ENCODE assay signal across 8 cellular contexts in genomic region chr20:43508106-43508505, GRCh38. TPM values are rescaled to one million over a fixed set of nuclear protein-coding genes. Genes with fewer than 3 reads are reported as not detected.
DNase-seq lines count a peak whose midpoint lies in the region; ATAC-seq and TF ChIP-seq lines count a peak whose summit lies in the region.

No MANE protein-coding gene starts in this region.

- H3K27ac ChIP-seq in right lobe of liver (no peak overlapping the region), transverse colon (no peak overlapping the region)

- intact Hi-C loops in right lobe of liver (cut with DNase I) (no loop called here), transverse colon (cut with DNase I; ENCODE audit: low total_unique reads) (no loop called here)

- H3K9me3 Mint-ChIP-seq in activated T-cell treated with anti-CD3 and anti-CD28 coated beads, Interleukin-2, amount 50 U/mL, for 4 hours, result no peaks in the 10 kb centered on the region
- H3K9me3 Mint-ChIP-seq in brain, result peaks cover 2 to 17% (median 3%) of the 10 kb centered on the region in 5 experiments

- no peak for TF ChIP-seq EP300 in transverse colon (IDR thresholded peaks at IDR 0.05; ENCODE audit: low read depth)

- WGBS in right lobe of liver (ENCODE audit: insufficient coverage, low coverage, low lambda C conversion rate, missing lambda C conversion rate), result 18% methylated on average over 22 of the region's 22 CpGs
- WGBS in transverse colon (ENCODE audit: low coverage in 1 of 2), 2 donors, result 2 to 10% methylated on average over 9 to 22 of the region's 22 CpGs

- peak overlapping the region; percentile 70 for H3K4me3 Mint-ChIP-seq in activated T-cell treated with anti-CD3 and anti-CD28 coated beads, Interleukin-2, amount 50 U/mL, for 4 hours
- peak overlapping the region; percentile 80 to 88 (median 83) for H3K4me3 Mint-ChIP-seq in brain

- H3K4me1 ChIP-seq in right lobe of liver (peaks cover 0 to 10% (median 0%) of the 10 kb centered on the region in 4 donors), transverse colon (peaks cover 0 to 12% (median 7%) of the 10 kb centered on the region in 4 donors)

- TF ChIP-seq CTCF in brain (conservative IDR thresholded peaks at IDR 0.05) (no peak), right lobe of liver (IDR thresholded peaks at IDR 0.05) (no peak), transverse colon (IDR thresholded peaks at IDR 0.05) (no peak)

- peaks cover 47% of the 10 kb centered on the region for H3K27me3 Mint-ChIP-seq in activated T-cell treated with anti-CD3 and anti-CD28 coated beads, Interleukin-2, amount 50 U/mL, for 4 hours (ENCODE audit: low read depth)
- H3K27me3 Mint-ChIP-seq in brain, result peaks cover 51% of the 10 kb centered on the region

- H3K27ac Mint-ChIP-seq in brain, result no peak overlapping the region

- no peak for DNase-seq in activated T-cell treated with anti-CD3 and anti-CD28 coated beads, Interleukin-2, amount 50 U/mL, for 4 hours
- DNase-seq in activated T-cell treated with anti-CD3 and anti-CD28 coated beads for 4 hours (no peak), right lobe of liver (no peak), transverse colon (peak; percentile 16), NCI-H226 (no peak), NAMALWA (ENCODE audit: low spot score) (no peak), OCI-M2 (lab: John Stamatoyannopoulos, UW; ENCODE audit: unreplicated experiment) (no peak)

- H3K36me3 Mint-ChIP-seq in activated T-cell treated with anti-CD3 and anti-CD28 coated beads, Interleukin-2, amount 50 U/mL, for 4 hours (ENCODE audit: insufficient read depth), result no peaks in the 10 kb centered on the region
- peaks cover 3% of the 10 kb centered on the region for H3K36me3 Mint-ChIP-seq in brain

- no peak for ATAC-seq in activated T-cell treated with anti-CD3 and anti-CD28 coated beads, Interleukin-2, amount 50 U/mL, for 4 hours
- no peak for ATAC-seq in right lobe of liver

- peaks cover 2% of the 10 kb centered on the region for H3K4me1 Mint-ChIP-seq in activated T-cell treated with anti-CD3 and anti-CD28 coated beads, Interleukin-2, amount 50 U/mL, for 4 hours (ENCODE audit: low read depth)
- H3K4me1 Mint-ChIP-seq in brain, result peaks cover 20% of the 10 kb centered on the region

- no peaks in the 10 kb centered on the region for H3K9me3 ChIP-seq in right lobe of liver
- no peaks in the 10 kb centered on the region for H3K9me3 ChIP-seq in transverse colon

- in situ Hi-C loops in transverse colon (cut with MboI; ENCODE audit: low pct_ligation_motif_present in 1 of 4, low pct_unique_long_range_greater_than_20kb in 1 of 4, low sequenced_read_pairs in 3 of 4), result no loop called here

- TF ChIP-seq POLR2A in right lobe of liver (IDR thresholded peaks at IDR 0.05) (no peak), transverse colon (IDR thresholded peaks at IDR 0.05) (no peak)

- no peaks in the 10 kb centered on the region for H3K27me3 ChIP-seq in right lobe of liver
- peaks cover 45% of the 10 kb centered on the region for H3K27me3 ChIP-seq in transverse colon

- H3K36me3 ChIP-seq in right lobe of liver (no peaks in the 10 kb centered on the region), transverse colon (no peaks in the 10 kb centered on the region)

- peak overlapping the region; percentile 46 to 68 (median 48) for H3K4me3 ChIP-seq in right lobe of liver
- H3K4me3 ChIP-seq in transverse colon, result peak overlapping the region; percentile 46 to 76 (median 60)

RNA-seq across cellular contexts. Expression of gene L3MBTL1, which starts 0.6 kb away (rescaled TPM):
- total RNA-seq in activated T-cell treated with anti-CD3 and anti-CD28 coated beads, Interleukin-2, amount 50 U/mL, for 4 hours, result 1 to 10 TPM; 3.9 to 4.0 (median 4.0) TPM
- 1.7 TPM for polyA plus RNA-seq in brain (ENCODE audit: insufficient read depth, low read depth, low replicate concordance)
- 1 to 10 TPM; 1.2 to 3.2 (median 2.4) TPM for total RNA-seq in right lobe of liver
- total RNA-seq in transverse colon, result 100 to 1,000 TPM in 1 of 4 donors, 10 to 100 TPM in 3; 10.9 to 152 (median 23.1) TPM

RNA-seq across cellular contexts. Expression of gene SRSF6, which starts 50.4 kb away (rescaled TPM):
- 100 to 1,000 TPM; 280 to 299 (median 287) TPM for total RNA-seq in activated T-cell treated with anti-CD3 and anti-CD28 coated beads, Interleukin-2, amount 50 U/mL, for 4 hours
- polyA plus RNA-seq in brain (ENCODE audit: insufficient read depth, low read depth, low replicate concordance), result 19.5 TPM
- total RNA-seq in right lobe of liver (100 to 1,000 TPM in 1 of 6 experiments, 10 to 100 TPM in 5; 35.1 to 111 (median 76.8) TPM), transverse colon (100 to 1,000 TPM in 1 of 4 donors, 10 to 100 TPM in 3; 48.3 to 194 (median 70.1) TPM)

RNA-seq across cellular contexts. Expression of gene SGK2, which starts 50.7 kb away (rescaled TPM):
- under 1 TPM in 2 of 3 donors, not detected in 1; 0.18 to 0.32 TPM for total RNA-seq in activated T-cell treated with anti-CD3 and anti-CD28 coated beads, Interleukin-2, amount 50 U/mL, for 4 hours
- polyA plus RNA-seq in brain (ENCODE audit: insufficient read depth, low read depth, low replicate concordance), result 7.3 TPM
- 10 to 100 TPM; 47.3 to 80.2 (median 66.9) TPM for total RNA-seq in right lobe of liver
- 100 to 1,000 TPM in 3 of 4 donors, 10 to 100 TPM in 1; 71.6 to 293 (median 149) TPM for total RNA-seq in transverse colon

Comparison
In these comparisons a context has a peak if more than half of its experiments do, and no peak if none do; other contexts are left out.
1. RNA of gene SGK2, which starts 50.7 kb away (total RNA-seq): 71.6 to 293 TPM in transverse colon and 47.3 to 80.2 TPM in right lobe of liver; 0.18 to 0.32 TPM in activated T-cell treated with anti-CD3 and anti-CD28 coated beads, Interleukin-2, amount 50 U/mL, for 4 hours; every median in the first group is over 10 times any median in the second.